In genomic region chr2:154370873-154371272, GRCh38 we compare ENCODE assay signal across 19 cellular contexts.
"Had no signal": no experiment of that assay in that cellular context is flagged by ENCODE, and none has a peak within 500 bp of the region (broad histone marks: within the 10 kb centered on the region; RNA-seq: fewer than 3 reads in every experiment).

No MANE protein-coding gene starts in this region.

- H3K27ac Mint-ChIP-seq: dendritic cell treated with granulocyte-macrophage colony-stimulating factor and Interleukin-4, amounts not matched to agents 40 ng/mL and 50 ng/mL, for 4 days; effector memory CD8-positive, alpha-beta T cell; naive thymus-derived CD4-positive, alpha-beta T cell; nephron progenitor cell; stimulated activated effector memory CD8-positive, alpha-beta T cell treated with anti-CD3 and anti-CD28 coated beads, Interleukin-12 subunit alpha, Interleukin-12 subunit beta, amount 100 ng/mL, for 72 hours; type B pancreatic cell had no signal

- H3K4me1 ChIP-seq: esophagus squamous epithelium, gastroesophageal sphincter, psoas muscle, right lobe of liver, suprapubic skin, thyroid gland had no signal

- ATAC-seq: effector memory CD8-positive, alpha-beta T cell; gastroesophageal sphincter; naive thymus-derived CD4-positive, alpha-beta T cell; psoas muscle; right lobe of liver; stimulated activated effector memory CD8-positive, alpha-beta T cell treated with anti-CD3 and anti-CD28 coated beads, Interleukin-12 subunit alpha, Interleukin-12 subunit beta, amount 100 ng/mL, for 72 hours; stimulated activated naive CD8-positive, alpha-beta T cell treated with anti-CD3 and anti-CD28 coated beads, Interleukin-15, Interleukin-2, amounts not matched to agents 100 U/mL and 50 U/mL, for 24 hours had no signal

- H3K27ac ChIP-seq: esophagus squamous epithelium, gastroesophageal sphincter, hepatocyte, neutrophil, psoas muscle, right lobe of liver, suprapubic skin, thyroid gland had no signal

- H2AFZ ChIP-seq: hepatocyte had no signal

- H3K9me3 Mint-ChIP-seq: dendritic cell treated with granulocyte-macrophage colony-stimulating factor and Interleukin-4, amounts not matched to agents 40 ng/mL and 50 ng/mL, for 4 days; nephron progenitor cell; type B pancreatic cell had no signal

- H3K4me3 ChIP-seq: esophagus squamous epithelium, gastroesophageal sphincter, hepatocyte, psoas muscle, right lobe of liver, suprapubic skin, thyroid gland had no signal

- H3K27me3 ChIP-seq: esophagus squamous epithelium, gastroesophageal sphincter, hepatocyte, suprapubic skin, thyroid gland had no signal

- H3K36me3 ChIP-seq: esophagus squamous epithelium, gastroesophageal sphincter, neutrophil, right lobe of liver, suprapubic skin, thyroid gland had no signal

- H3K4me3 Mint-ChIP-seq: dendritic cell treated with granulocyte-macrophage colony-stimulating factor and Interleukin-4, amounts not matched to agents 40 ng/mL and 50 ng/mL, for 4 days; effector memory CD8-positive, alpha-beta T cell; naive thymus-derived CD4-positive, alpha-beta T cell; nephron progenitor cell; stimulated activated effector memory CD8-positive, alpha-beta T cell treated with anti-CD3 and anti-CD28 coated beads, Interleukin-12 subunit alpha, Interleukin-12 subunit beta, amount 100 ng/mL, for 72 hours; type B pancreatic cell had no signal

- H3K36me3 Mint-ChIP-seq: naive thymus-derived CD4-positive, alpha-beta T cell; stimulated activated effector memory CD8-positive, alpha-beta T cell treated with anti-CD3 and anti-CD28 coated beads, Interleukin-12 subunit alpha, Interleukin-12 subunit beta, amount 100 ng/mL, for 72 hours; type B pancreatic cell had no signal

- H3K79me2 ChIP-seq: hepatocyte had no signal

- H3K27me3 Mint-ChIP-seq: effector memory CD8-positive, alpha-beta T cell had no signal

- H3K4me2 ChIP-seq: hepatocyte had no signal

- H3K4me1 Mint-ChIP-seq: stimulated activated effector memory CD8-positive, alpha-beta T cell treated with anti-CD3 and anti-CD28 coated beads, Interleukin-12 subunit alpha, Interleukin-12 subunit beta, amount 100 ng/mL, for 72 hours had no signal

- DNase-seq: effector memory CD8-positive, alpha-beta T cell; esophagus squamous epithelium; foreskin fibroblast; naive thymus-derived CD4-positive, alpha-beta T cell; nephron progenitor cell; psoas muscle; retina; right lobe of liver; stimulated activated CD4-positive, alpha-beta T cell treated with anti-CD3 and anti-CD28 coated beads, Interleukin-4, amount 100 ng/mL, for 1 hour; stimulated activated CD8-positive, alpha-beta memory T cell treated with anti-CD3 and anti-CD28 coated beads, Interleukin-4, amount 100 ng/mL, for 48 hours; stimulated activated naive CD8-positive, alpha-beta T cell treated with anti-CD3 and anti-CD28 coated beads, Interleukin-15, Interleukin-2, amounts not matched to agents 100 U/mL and 50 U/mL, for 24 hours; thyroid gland had no signal

- H3K9me3 ChIP-seq: esophagus squamous epithelium, gastroesophageal sphincter, neutrophil, psoas muscle, right lobe of liver, suprapubic skin, thyroid gland had no signal
